17 cellular contexts compared by ENCODE assay signal in the genomic region with DNA sequence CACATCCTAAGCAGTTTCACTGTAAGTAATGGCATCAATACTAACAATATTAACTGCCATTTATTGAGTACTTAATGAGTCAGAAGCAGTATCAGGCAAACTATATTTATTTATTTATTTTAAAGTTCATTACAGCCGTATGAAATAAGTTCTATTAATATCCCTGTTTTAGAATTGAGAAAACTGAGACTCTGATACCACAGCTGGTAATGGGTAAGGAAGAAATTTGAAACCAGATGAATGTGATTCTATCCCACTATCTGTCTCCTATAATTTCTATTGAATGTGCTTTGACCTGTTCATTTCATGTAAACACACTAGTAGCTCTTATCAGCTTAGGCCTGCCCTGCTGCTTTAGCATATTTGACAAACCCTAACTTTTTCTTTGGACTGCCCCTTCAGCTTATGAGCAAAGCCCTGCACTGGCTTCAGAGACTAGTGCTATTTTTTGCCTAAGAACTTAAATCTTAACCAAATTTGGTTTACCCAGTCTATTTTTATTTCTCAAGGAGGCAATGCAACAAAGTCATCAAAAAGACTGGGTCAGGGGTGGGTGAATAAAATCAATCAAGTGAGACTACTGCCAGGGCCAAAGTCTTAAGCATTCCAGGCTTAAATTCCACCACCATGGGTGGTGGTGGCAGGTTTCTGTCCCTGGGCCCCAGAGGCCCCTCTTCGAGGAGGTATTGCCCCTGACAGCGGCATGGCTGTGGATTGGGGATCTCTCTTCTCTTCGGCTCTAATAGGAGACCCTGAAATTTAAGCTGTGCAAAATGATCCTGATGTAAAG.
DNase-seq lines count a peak whose midpoint lies in the region; ATAC-seq, FAIRE-seq and TF ChIP-seq lines count a peak whose summit lies in the region.
"Had no signal": no experiment of that assay in that cellular context is flagged by ENCODE, and none has a peak within 500 bp of the region (broad histone marks: within the 10 kb centered on the region; RNA-seq: fewer than 3 reads in every experiment).

No MANE protein-coding gene starts in this region.

- no peak for TF ChIP-seq EP300 in HepG2 (IDR thresholded peaks at IDR 0.05; ENCODE audit: low read depth in 2 of 2, low read length in 2 of 2)
- TF ChIP-seq EP300 in HepG2 (CRISPR knock-in tag; IDR thresholded peaks at IDR 0.05; ENCODE audit: borderline replicate concordance) = no peak

- H3K4me1 ChIP-seq in HepG2 (ENCODE audit: insufficient read depth, low read length) = no peaks in the 10 kb centered on the region
- H3K4me1 ChIP-seq in right lobe of liver = no peaks in the 10 kb centered on the region
- H3K4me1 ChIP-seq: foreskin keratinocyte had no signal

- DNase-seq in HepG2 (ENCODE audit: low spot score) (no peak), right lobe of liver (no peak), choroid plexus epithelial cell (ENCODE audit: low read depth) (peak; percentile 30), nephron progenitor cell (no peak), EL (no peak), SIG-M5 (lab: John Stamatoyannopoulos, UW) (no peak), NCI-H345 (lab: John Stamatoyannopoulos, UW) (no peak)
- DNase-seq: activated CD4-positive, alpha-beta memory T cell treated with anti-CD3 and anti-CD28 coated beads for 36 hours; activated CD4-positive, CD25-positive, alpha-beta regulatory T cell; activated T-cell treated with anti-CD3 and anti-CD28 coated beads for 4 hours; dorsolateral prefrontal cortex; foreskin keratinocyte; NCI-H1436; retina; T-helper 9 cell had no signal

- no peak overlapping the region for H3K9ac ChIP-seq in HepG2 (ENCODE audit: insufficient read depth, low read depth, low read length)

- H3K36me3 ChIP-seq in HepG2 (replicated peaks in 1 of 2; ENCODE audit: control insufficient read depth in 1 of 2, insufficient read depth in 2 of 2, low read length in 2 of 2) (no peaks in the 10 kb centered on the region), right lobe of liver (no peaks in the 10 kb centered on the region)
- H3K36me3 ChIP-seq: cardiac muscle cell had no signal

- FAIRE-seq in HepG2 (lab: Jason Lieb, UNC) = no peak
- FAIRE-seq: G401.6 had no signal

- H3K79me2 ChIP-seq in HepG2 (ENCODE audit: insufficient read depth, low read length) = no peaks in the 10 kb centered on the region

- no peak overlapping the region for H2AFZ ChIP-seq in HepG2 (ENCODE audit: low read length)

- H3K36me3 Mint-ChIP-seq in nephron progenitor cell (ENCODE audit: low read depth) = no peaks in the 10 kb centered on the region
- H3K36me3 Mint-ChIP-seq: activated CD4-positive, alpha-beta memory T cell treated with anti-CD3 and anti-CD28 coated beads for 36 hours had no signal

- no peak for TF ChIP-seq CTCF in HepG2 (CRISPR knock-in tag; IDR thresholded peaks at IDR 0.05)
- no peak for TF ChIP-seq CTCF in right lobe of liver (IDR thresholded peaks at IDR 0.05)
- no peak for TF ChIP-seq CTCF in choroid plexus epithelial cell (conservative IDR thresholded peaks at IDR 0.05; ENCODE audit: low read depth, low read length)
- no peak for TF ChIP-seq CTCF in nephron progenitor cell (IDR thresholded peaks at IDR 0.05)

- no peaks in the 10 kb centered on the region for H3K27me3 Mint-ChIP-seq in nephron progenitor cell (ENCODE audit: low read depth, poor library complexity)
- H3K27me3 Mint-ChIP-seq: activated CD4-positive, alpha-beta memory T cell treated with anti-CD3 and anti-CD28 coated beads for 36 hours had no signal

- peaks cover 63% of the 10 kb centered on the region for H3K4me1 Mint-ChIP-seq in nephron progenitor cell

- in situ Hi-C loops in HepG2 (cut with HindIII; ENCODE audit: extremely low pct_ligation_motif_present, low pct_unique_long_range_greater_than_20kb) = no loop called here

- H4K20me1 ChIP-seq in HepG2 (ENCODE audit: insufficient read depth, low read length) = no peaks in the 10 kb centered on the region

- CTCF ChIA-PET in HepG2 (lab: Yijun Ruan, JAX; ENCODE audit: low intra/inter-chr PET ratio, low total read pairs) = no interaction called here

- WGBS in HepG2 (ENCODE audit: low lambda C conversion rate) = 90% methylated on average over 4 of the region's 4 CpGs
- whole genome bisulfite sequencing in right lobe of liver (ENCODE audit: insufficient coverage, low coverage, low lambda C conversion rate, missing lambda C conversion rate) = 73% methylated on average over 2 of the region's 4 CpGs

- H3K9me3 ChIP-seq in HepG2 (ENCODE audit: low read length) = no peaks in the 10 kb centered on the region
- no peaks in the 10 kb centered on the region for H3K9me3 ChIP-seq in right lobe of liver

- H3K27me3 ChIP-seq in HepG2 (ENCODE audit: control insufficient read depth in 1 of 2, insufficient read depth in 2 of 2, low read length in 2 of 2) = no peaks in the 10 kb centered on the region
- H3K27me3 ChIP-seq in right lobe of liver = no peaks in the 10 kb centered on the region
- H3K27me3 ChIP-seq: cardiac muscle cell, dorsolateral prefrontal cortex, foreskin keratinocyte had no signal

- ATAC-seq in HepG2 (peak; percentile 66), right lobe of liver (no peak)
- ATAC-seq: foreskin keratinocyte had no signal

- no peaks in the 10 kb centered on the region for H3K9me3 Mint-ChIP-seq in nephron progenitor cell
- H3K9me3 Mint-ChIP-seq: activated CD4-positive, alpha-beta memory T cell treated with anti-CD3 and anti-CD28 coated beads for 36 hours had no signal

- POLR2A ChIA-PET in HepG2 (lab: Yijun Ruan, JAX) = interaction anchor here (1.0 kb wide), 1 partner anchor 9 kb away, joined by 3 read pairs; no protein-coding TSS in a partner anchor

- intact Hi-C loops in HepG2 (cut with micrococcal nuclease; ENCODE audit: unreplicated experiment) = no loop called here
- intact Hi-C loops in right lobe of liver (cut with DNase I) = no loop called here

- TF ChIP-seq RAD21 in HepG2 (CRISPR knock-in tag; IDR thresholded peaks at IDR 0.05) = no peak

- H3K4me3 Mint-ChIP-seq in nephron progenitor cell = no peak overlapping the region
- H3K4me3 Mint-ChIP-seq: activated CD4-positive, alpha-beta memory T cell treated with anti-CD3 and anti-CD28 coated beads for 36 hours had no signal

- H3K27ac ChIP-seq in HepG2 (ENCODE audit: extremely low read length, insufficient read depth, low read length) (no peak overlapping the region), right lobe of liver (no peak overlapping the region)
- H3K27ac ChIP-seq: cardiac muscle cell, dorsolateral prefrontal cortex, foreskin keratinocyte had no signal

- no peak overlapping the region for H3K4me3 ChIP-seq in HepG2 (replicated peaks in 1 of 3; ENCODE audit: insufficient read depth in 1 of 3, low read depth in 2 of 3, low read length in 3 of 3)
- H3K4me3 ChIP-seq in right lobe of liver = no peak overlapping the region
- no peak overlapping the region for H3K4me3 ChIP-seq in choroid plexus epithelial cell (ENCODE audit: low read depth, low read length)
- H3K4me3 ChIP-seq: cardiac muscle cell, dorsolateral prefrontal cortex had no signal

- no TSS peak for BruUV-seq in HepG2 (replicated peaks; lab: Mats Ljungman, UMichigan)

- peak overlapping the region; percentile 24 for H3K27ac Mint-ChIP-seq in nephron progenitor cell
- H3K27ac Mint-ChIP-seq: activated CD4-positive, alpha-beta memory T cell treated with anti-CD3 and anti-CD28 coated beads for 36 hours had no signal

- no peak overlapping the region for H3K4me2 ChIP-seq in HepG2 (ENCODE audit: low read depth, low read length)

- TF ChIP-seq POLR2A in HepG2 (IDR thresholded peaks at IDR 0.05; ENCODE audit: insufficient read depth in 1 of 2, low read depth in 2 of 2, low read length in 2 of 2) (no peak), right lobe of liver (IDR thresholded peaks at IDR 0.05) (no peak)

TF ChIP-seq in HepG2, 621 proteins besides CTCF, POLR2A, EP300 and RAD21:
- TF ChIP-seq ZNF563 (CRISPR knock-in tag; IDR thresholded peaks at IDR 0.05) = no peak
- TF ChIP-seq ZNF7 (CRISPR knock-in tag; IDR thresholded peaks at IDR 0.05) = 0 out of 2 replicates have a peak, but pooled peaks have one; percentile 5
TF ChIP-seq in HepG2: peak in this region for 1.
